In genomic region chr2:73112913-73113633, GRCh38 we compare ENCODE assay signal across 9 cellular contexts. TPM values are rescaled to one million over a fixed set of nuclear protein-coding genes. Genes with fewer than 3 reads are reported as not detected.
A peak's percentile ranks its signal among the peaks of the same experiment; 100 is the strongest.
DNase-seq lines count a peak whose midpoint lies in the region; ATAC-seq, FAIRE-seq and TF ChIP-seq lines count a peak whose summit lies in the region.
"Had no signal": no experiment of that assay in that cellular context is flagged by ENCODE, and none has a peak within 500 bp of the region (broad histone marks: within the 10 kb centered on the region; RNA-seq: fewer than 3 reads in every experiment).

Gene RAB11FIP5, minus strand, starts transcription at chr2:73112948. Its CDS starts 171 bp downstream, at chr2:73112777.

- CTCF ChIA-PET in CD4-positive, alpha-beta memory T cell (lab: Charles Lee; ENCODE audit: partially characterized antibody) = interaction anchor here (1.0 to 3.6 kb wide), 7 partner anchors 10 to 99 kb away, joined by 3 to 19 read pairs (median 4); no protein-coding TSS in a partner anchor
- CTCF ChIA-PET in activated naive CD4-positive, alpha-beta T cell treated with anti-CD3 and anti-CD28 coated beads, Interleukin-2, amount 10 ng/mL, durations not matched to agents 7 days and 5 days (lab: Charles Lee) = interaction anchor here (1.5 to 2.7 kb wide), 2 partner anchors 64 kb away, joined by 5 to 10 read pairs; no protein-coding TSS in a partner anchor

- DNase-seq in CD4-positive, alpha-beta memory T cell = peak; percentile 76 to 83 (median 82)
- DNase-seq in SK-N-MC (ENCODE audit: low read depth, low spot score) (no peak), frontal cortex (ENCODE audit: low spot score in 2 of 2) (peak; percentile 85 to 87), neural progenitor cell (ENCODE audit: low spot score) (peak; percentile 92)
- DNase-seq in activated naive CD4-positive, alpha-beta T cell treated with anti-CD3 and anti-CD28 coated beads, Interleukin-2, amount 10 ng/mL, durations not matched to agents 7 days and 5 days = peak; percentile 79
- DNase-seq in stimulated activated naive CD8-positive, alpha-beta T cell treated with anti-CD3 and anti-CD28 coated beads, Interleukin-15, amount 100 ng/mL, for 72 hours = peak; percentile 70 to 75

- FAIRE-seq in frontal cortex (lab: Jason Lieb, UNC) = no peak
- FAIRE-seq: TTC549 had no signal

- H3F3A ChIP-seq in neural progenitor cell (ENCODE audit: low read depth) = peaks cover 37% of the 10 kb centered on the region

- peak within 1 kb of the TSS; percentile 29 to 90 (median 85) for H3K27ac Mint-ChIP-seq in CD4-positive, alpha-beta memory T cell
- no peak within 1 kb of the TSS for H3K27ac Mint-ChIP-seq in activated naive CD4-positive, alpha-beta T cell treated with anti-CD3 and anti-CD28 coated beads, Interleukin-2, amount 10 ng/mL, durations not matched to agents 7 days and 5 days
- peak within 1 kb of the TSS; percentile 69 for H3K27ac Mint-ChIP-seq in neural progenitor cell
- peak within 1 kb of the TSS; percentile 34 to 65 for H3K27ac Mint-ChIP-seq in stimulated activated naive CD8-positive, alpha-beta T cell treated with anti-CD3 and anti-CD28 coated beads, Interleukin-15, amount 100 ng/mL, for 72 hours

- no peaks in the 10 kb centered on the region for H3K27me3 Mint-ChIP-seq in CD4-positive, alpha-beta memory T cell
- peaks cover 57% of the 10 kb centered on the region for H3K27me3 Mint-ChIP-seq in activated naive CD4-positive, alpha-beta T cell treated with anti-CD3 and anti-CD28 coated beads, Interleukin-2, amount 10 ng/mL, durations not matched to agents 7 days and 5 days
- H3K27me3 Mint-ChIP-seq in neural progenitor cell (ENCODE audit: insufficient read depth, low read depth) = peaks cover 10% of the 10 kb centered on the region
- peaks cover 16% of the 10 kb centered on the region for H3K27me3 Mint-ChIP-seq in stimulated activated naive CD8-positive, alpha-beta T cell treated with anti-CD3 and anti-CD28 coated beads, Interleukin-15, amount 100 ng/mL, for 72 hours

- peak within 1 kb of the TSS; percentile 99 for H2AFZ ChIP-seq in neural progenitor cell (replicated peaks)

- peak within 1 kb of the TSS; percentile 88 for H3K4me2 ChIP-seq in neural progenitor cell

- POLR2A ChIA-PET in CD4-positive, alpha-beta memory T cell (lab: Charles Lee; ENCODE audit: partially characterized antibody) = interaction anchor here (1.0 to 2.7 kb wide), 3 partner anchors 42 to 115 kb away, joined by 3 to 9 read pairs (median 4); partner anchors contain the start of gene SFXN5

- peak within 1 kb of the TSS; percentile 84 to 91 (median 89) for H3K4me3 Mint-ChIP-seq in CD4-positive, alpha-beta memory T cell
- H3K4me3 Mint-ChIP-seq in activated naive CD4-positive, alpha-beta T cell treated with anti-CD3 and anti-CD28 coated beads, Interleukin-2, amount 10 ng/mL, durations not matched to agents 7 days and 5 days = peak within 1 kb of the TSS; percentile 78
- peak within 1 kb of the TSS; percentile 93 for H3K4me3 Mint-ChIP-seq in neural progenitor cell
- H3K4me3 Mint-ChIP-seq in stimulated activated naive CD8-positive, alpha-beta T cell treated with anti-CD3 and anti-CD28 coated beads, Interleukin-15, amount 100 ng/mL, for 72 hours = peak within 1 kb of the TSS; percentile 78 to 90

- no peaks in the 10 kb centered on the region for H3K9me3 ChIP-seq in CD4-positive, alpha-beta memory T cell (ENCODE audit: control insufficient read depth in 1 of 2, low read length in 2 of 2)
- H3K9me3 ChIP-seq in HUES48 (ENCODE audit: control insufficient read depth, insufficient read depth, low read length) = no peaks in the 10 kb centered on the region
- no peaks in the 10 kb centered on the region for H3K9me3 ChIP-seq in SK-N-MC (ENCODE audit: low read depth, low read length)
- H3K9me3 ChIP-seq in neural progenitor cell (ENCODE audit: low read depth) = no peaks in the 10 kb centered on the region

- H3K27ac ChIP-seq in CD4-positive, alpha-beta memory T cell (ENCODE audit: low read depth, low read length) = peak within 1 kb of the TSS; percentile 60
- peak within 1 kb of the TSS; percentile 35 for H3K27ac ChIP-seq in HUES48 (ENCODE audit: low read depth, low read length)
- no peak within 1 kb of the TSS for H3K27ac ChIP-seq in SK-N-MC
- H3K27ac ChIP-seq in neural progenitor cell = no peak within 1 kb of the TSS

- H4K20me1 ChIP-seq in neural progenitor cell (ENCODE audit: low read depth) = peaks cover 29% of the 10 kb centered on the region

- peak; percentile 9 for TF ChIP-seq CTCF in neural progenitor cell (IDR thresholded peaks at IDR 0.05)

- H3K4me1 ChIP-seq in CD4-positive, alpha-beta memory T cell (ENCODE audit: insufficient read depth, low read length) = peaks cover 31% of the 10 kb centered on the region
- peaks cover 15% of the 10 kb centered on the region for H3K4me1 ChIP-seq in HUES48 (ENCODE audit: control insufficient read depth, insufficient read depth, low read length)
- H3K4me1 ChIP-seq in neural progenitor cell = peaks cover 20% of the 10 kb centered on the region

- H3K4me1 Mint-ChIP-seq in CD4-positive, alpha-beta memory T cell = peaks cover 17 to 40% (median 27%) of the 10 kb centered on the region in 4 donors
- peaks cover 21% of the 10 kb centered on the region for H3K4me1 Mint-ChIP-seq in activated naive CD4-positive, alpha-beta T cell treated with anti-CD3 and anti-CD28 coated beads, Interleukin-2, amount 10 ng/mL, durations not matched to agents 7 days and 5 days
- H3K4me1 Mint-ChIP-seq in neural progenitor cell = peaks cover 16% of the 10 kb centered on the region
- H3K4me1 Mint-ChIP-seq in stimulated activated naive CD8-positive, alpha-beta T cell treated with anti-CD3 and anti-CD28 coated beads, Interleukin-15, amount 100 ng/mL, for 72 hours = peaks cover 24% of the 10 kb centered on the region

- peak; percentile 77 for ATAC-seq in GM21360 (IDR thresholded peaks at IDR 0.05; ENCODE audit: unreplicated experiment)
- peak; percentile 83 for ATAC-seq in stimulated activated naive CD8-positive, alpha-beta T cell treated with anti-CD3 and anti-CD28 coated beads, Interleukin-15, amount 100 ng/mL, for 72 hours

- H3K4me3 ChIP-seq in CD4-positive, alpha-beta memory T cell (ENCODE audit: low read length in 2 of 2) = peak within 1 kb of the TSS in 1 of 2 donors; percentile 65
- H3K4me3 ChIP-seq in HUES48 (ENCODE audit: low read depth, low read length) (peak within 1 kb of the TSS; percentile 80), SK-N-MC (peak within 1 kb of the TSS; percentile 96), neural progenitor cell (peak within 1 kb of the TSS; percentile 85)

- no peaks in the 10 kb centered on the region for H3K27me3 ChIP-seq in CD4-positive, alpha-beta memory T cell (ENCODE audit: insufficient read depth, low read length)
- H3K27me3 ChIP-seq in HUES48 (ENCODE audit: control insufficient read depth, insufficient read depth, low read length) (peaks cover 11% of the 10 kb centered on the region), neural progenitor cell (peaks cover 40% of the 10 kb centered on the region)

- no peaks in the 10 kb centered on the region for H3K9me3 Mint-ChIP-seq in CD4-positive, alpha-beta memory T cell
- H3K9me3 Mint-ChIP-seq in activated naive CD4-positive, alpha-beta T cell treated with anti-CD3 and anti-CD28 coated beads, Interleukin-2, amount 10 ng/mL, durations not matched to agents 7 days and 5 days = no peaks in the 10 kb centered on the region
- H3K9me3 Mint-ChIP-seq in neural progenitor cell = no peaks in the 10 kb centered on the region
- no peaks in the 10 kb centered on the region for H3K9me3 Mint-ChIP-seq in stimulated activated naive CD8-positive, alpha-beta T cell treated with anti-CD3 and anti-CD28 coated beads, Interleukin-15, amount 100 ng/mL, for 72 hours

- intact Hi-C loops in CD4-positive, alpha-beta memory T cell (cut with micrococcal nuclease) = loop anchor here (1.0 kb wide), 2 partner anchors 42 to 64 kb away; partner anchors contain the start of gene SFXN5

- no peaks in the 10 kb centered on the region for H3K36me3 ChIP-seq in CD4-positive, alpha-beta memory T cell (ENCODE audit: insufficient read depth, low read length)
- H3K36me3 ChIP-seq in HUES48 (ENCODE audit: control insufficient read depth, insufficient read depth, low read length) (no peaks in the 10 kb centered on the region), SK-N-MC (ENCODE audit: insufficient read depth, low read length) (no peaks in the 10 kb centered on the region), neural progenitor cell (no peaks in the 10 kb centered on the region)

- no peaks in the 10 kb centered on the region for H3K79me2 ChIP-seq in neural progenitor cell (ENCODE audit: low read depth)

- H3K36me3 Mint-ChIP-seq in CD4-positive, alpha-beta memory T cell = no peaks in the 10 kb centered on the region
- no peaks in the 10 kb centered on the region for H3K36me3 Mint-ChIP-seq in activated naive CD4-positive, alpha-beta T cell treated with anti-CD3 and anti-CD28 coated beads, Interleukin-2, amount 10 ng/mL, durations not matched to agents 7 days and 5 days
- peaks cover 2% of the 10 kb centered on the region for H3K36me3 Mint-ChIP-seq in neural progenitor cell

- H3K9ac ChIP-seq in HUES48 (ENCODE audit: low read depth, low read length) = peak within 1 kb of the TSS; percentile 59
- peak within 1 kb of the TSS; percentile 86 for H3K9ac ChIP-seq in SK-N-MC (ENCODE audit: insufficient read length)
- H3K9ac ChIP-seq in neural progenitor cell = no peak within 1 kb of the TSS

RNA-seq across cellular contexts. Expression of gene RAB11FIP5, which starts in this region (rescaled TPM):
- 10 to 100 TPM; 10.9 to 12.8 TPM for total RNA-seq in CD4-positive, alpha-beta memory T cell
- 10 to 100 TPM in 1 of 2 donors, 1 to 10 TPM in 1; 6.4 to 11.6 TPM for polyA plus RNA-seq in CD4-positive, alpha-beta memory T cell
- total RNA-seq in frontal cortex (5.7 TPM), neural progenitor cell (ENCODE audit: low replicate concordance) (4.2 and 6.8 TPM in 2 replicates)

Comparison
In these comparisons a context has a peak if more than half of its experiments do, and no peak if none do; other contexts are left out.
1. H3K27ac ChIP-seq: peak in CD4-positive, alpha-beta memory T cell (single experiment) and HUES48 (single experiment); none in SK-N-MC (single experiment) and neural progenitor cell (single experiment).
2. Peak in every context shown above with its lines, with median percentiles within 50 percentile points of each other: H3K4me3 Mint-ChIP-seq.